ENCODE assay signal across 10 cellular contexts in the genomic region with DNA sequence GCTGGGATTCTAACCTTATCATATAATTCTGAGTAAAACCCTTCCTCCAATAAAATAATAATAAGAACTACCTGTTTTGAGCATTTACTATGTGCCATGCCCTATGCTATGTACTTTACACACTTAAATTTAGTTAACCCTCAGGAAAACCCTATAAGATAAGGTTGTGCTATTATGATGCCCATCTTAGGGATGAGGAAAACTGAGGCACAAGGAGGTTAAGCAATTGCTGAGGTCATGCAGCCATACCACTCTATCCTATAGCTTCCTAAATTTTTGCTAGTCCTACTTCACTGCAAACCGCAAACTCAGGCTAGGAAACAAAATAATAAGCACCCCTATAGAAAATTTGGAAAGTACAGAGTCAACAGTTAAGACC. TPM values are rescaled to one million over a fixed set of nuclear protein-coding genes. Genes with fewer than 3 reads are reported as not detected.
A peak's percentile ranks its signal among the peaks of the same experiment; 100 is the strongest.
DNase-seq lines count a peak whose midpoint lies in the region; ATAC-seq and TF ChIP-seq lines count a peak whose summit lies in the region.
"Had no signal": no experiment of that assay in that cellular context is flagged by ENCODE, and none has a peak within 500 bp of the region (broad histone marks: within the 10 kb centered on the region; RNA-seq: fewer than 3 reads in every experiment).

No MANE protein-coding gene starts in this region.

- H3K27me3 ChIP-seq in heart right ventricle = no peaks in the 10 kb centered on the region
- no peaks in the 10 kb centered on the region for H3K27me3 ChIP-seq in Loucy (ENCODE audit: insufficient read depth, low read length, poor library complexity, severe bottlenecking)
- H3K27me3 ChIP-seq in gastroesophageal sphincter = no peaks in the 10 kb centered on the region
- no peaks in the 10 kb centered on the region for H3K27me3 ChIP-seq in thyroid gland

- no peaks in the 10 kb centered on the region for H3K79me2 ChIP-seq in Loucy (ENCODE audit: insufficient read depth, low read length)

- CTCF ChIA-PET in HEK293T (lab: Yijun Ruan, JAX) = no interaction called here

- no peak for TF ChIP-seq EP300 in gastroesophageal sphincter (IDR thresholded peaks at IDR 0.05)

- DNase-seq in heart right ventricle = no peak
- DNase-seq in Right ventricle myocardium inferior (ENCODE audit: missing footprints) = no peak
- no peak for DNase-seq in thyroid gland
- no peak for DNase-seq in HEK293T (ENCODE audit: extremely low spot score)
- no peak for DNase-seq in OCI-M1 (lab: John Stamatoyannopoulos, UW)
- DNase-seq in sciatic nerve (ENCODE audit: low spot score) = no peak
- DNase-seq: glutamatergic neuron had no signal

- H3K9me2 ChIP-seq in Loucy (replicated peaks; ENCODE audit: low read depth, low read length) = no peaks in the 10 kb centered on the region
- H3K9me2 ChIP-seq: SK-N-SH had no signal

- H3K27ac ChIP-seq in heart right ventricle = peak overlapping the region; percentile 56 to 86 (median 80)
- peak overlapping the region in 1 of 4 donors; percentile 46 for H3K27ac ChIP-seq in gastroesophageal sphincter
- H3K27ac ChIP-seq in thyroid gland = peak overlapping the region in 2 of 3 donors; percentile 24 to 59

- H3K4me2 ChIP-seq in Loucy (ENCODE audit: low read depth, low read length, poor library complexity, severe bottlenecking) = peak overlapping the region; percentile 65
- H3K4me2 ChIP-seq: SK-N-SH had no signal

- POLR2A ChIA-PET in HEK293T (lab: Yijun Ruan, JAX) = no interaction called here

- H3K9me3 ChIP-seq in heart right ventricle (no peaks in the 10 kb centered on the region), Loucy (ENCODE audit: insufficient read depth, low read depth, low read length) (no peaks in the 10 kb centered on the region), gastroesophageal sphincter (no peaks in the 10 kb centered on the region), thyroid gland (no peaks in the 10 kb centered on the region)
- H3K9me3 ChIP-seq: SK-N-SH had no signal

- no peaks in the 10 kb centered on the region for H3K36me3 ChIP-seq in heart right ventricle
- no peaks in the 10 kb centered on the region for H3K36me3 ChIP-seq in Loucy (ENCODE audit: insufficient read depth, low read length)
- H3K36me3 ChIP-seq in gastroesophageal sphincter = no peaks in the 10 kb centered on the region
- H3K36me3 ChIP-seq in thyroid gland = no peaks in the 10 kb centered on the region

- H3F3A ChIP-seq in Loucy (ENCODE audit: low read depth) = peaks cover 5% of the 10 kb centered on the region; the same call in 1 of the 2 replicates

- WGBS in heart right ventricle, 2 donors = 85 to 93% methylated on average over 1 of the region's 1 CpG
- WGBS in gastroesophageal sphincter (ENCODE audit: low coverage in 1 of 2), 2 donors = 83% methylated on average over 1 of the region's 1 CpG; no CpG with 5 or more reads in 1 of the 2 donors
- 79 to 97% methylated on average over 1 of the region's 1 CpG for WGBS in thyroid gland, 2 donors

- intact Hi-C loops in heart right ventricle (cut with DNase I) (loop anchor here in 4 of 10 donors (2.0 to 5.0 kb wide), 3 partner anchors 39 to 114 kb away; a partner anchor contains a TSS), Right ventricle myocardium inferior (cut with DNase I) (no loop called here), thyroid gland (cut with DNase I) (no loop called here), sciatic nerve (cut with DNase I) (no loop called here)

- ATAC-seq in heart right ventricle (no peak), Right ventricle myocardium inferior (no peak), gastroesophageal sphincter (peak; percentile 9), sciatic nerve (no peak)

- H3K9ac ChIP-seq in Loucy (ENCODE audit: low read depth, low read length, poor library complexity, severe bottlenecking) = peak overlapping the region; percentile 34
- H3K9ac ChIP-seq: SK-N-SH had no signal

- H4K20me1 ChIP-seq in Loucy (ENCODE audit: insufficient read depth, low read length, poor library complexity, severe bottlenecking) = no peaks in the 10 kb centered on the region

- TF ChIP-seq POLR2A in gastroesophageal sphincter (IDR thresholded peaks at IDR 0.05) (no peak), thyroid gland (IDR thresholded peaks at IDR 0.05) (no peak)

- TF ChIP-seq CTCF in heart right ventricle (IDR thresholded peaks at IDR 0.05) (no peak), Loucy (conservative IDR thresholded peaks at IDR 0.05; ENCODE audit: low read length) (no peak), gastroesophageal sphincter (IDR thresholded peaks at IDR 0.05) (no peak), thyroid gland (IDR thresholded peaks at IDR 0.05) (no peak)

- H3K4me3 ChIP-seq in heart right ventricle (no peak overlapping the region), Loucy (ENCODE audit: low read length, poor library complexity, severe bottlenecking) (peak overlapping the region; percentile 40), gastroesophageal sphincter (no peak overlapping the region), thyroid gland (replicated peaks in 1 of 3) (no peak overlapping the region)

- peaks cover 5 to 60% (median 49%) of the 10 kb centered on the region in 9 donors for H3K4me1 ChIP-seq in heart right ventricle
- H3K4me1 ChIP-seq in Loucy (ENCODE audit: insufficient read depth, low read length, poor library complexity, severe bottlenecking) = peaks cover 52% of the 10 kb centered on the region
- H3K4me1 ChIP-seq in gastroesophageal sphincter = peaks cover 0 to 5% (median 0%) of the 10 kb centered on the region in 3 donors
- H3K4me1 ChIP-seq in thyroid gland = peaks cover 0 to 8% of the 10 kb centered on the region in 2 donors

- H2AFZ ChIP-seq in Loucy (ENCODE audit: low read length) = no peak overlapping the region

TF ChIP-seq in HEK293T, 16 proteins besides CTCF, POLR2A, EP300 and RAD21:
- TF ChIP-seq TARDBP (IDR thresholded peaks at IDR 0.05) = no peak
- no peak for TF ChIP-seq SUZ12 (IDR thresholded peaks at IDR 0.05)
- no peak for TF ChIP-seq SP1 (IDR thresholded peaks at IDR 0.05)
- TF ChIP-seq L3MBTL2 (conservative IDR thresholded peaks at IDR 0.05) = no peak
- no peak for TF ChIP-seq BHLHE40 (IDR thresholded peaks at IDR 0.05; ENCODE audit: borderline replicate concordance)
- TF ChIP-seq ARNT (IDR thresholded peaks at IDR 0.05) = no peak
- TF ChIP-seq HDGF (IDR thresholded peaks at IDR 0.05; ENCODE audit: borderline replicate concordance) = no peak
- no peak for TF ChIP-seq FOXA1 (IDR thresholded peaks at IDR 0.05)
- no peak for TF ChIP-seq ZNF384 (IDR thresholded peaks at IDR 0.05)
- no peak for TF ChIP-seq FOXK2 (IDR thresholded peaks at IDR 0.05)
- no peak for TF ChIP-seq NFRKB (IDR thresholded peaks at IDR 0.05)
- no peak for TF ChIP-seq ELF4 (IDR thresholded peaks at IDR 0.05)
- TF ChIP-seq CTBP1 (IDR thresholded peaks at IDR 0.05; ENCODE audit: borderline replicate concordance) = no peak
- no peak for TF ChIP-seq LEF1 (IDR thresholded peaks at IDR 0.05; ENCODE audit: borderline replicate concordance)
- TF ChIP-seq FOXM1 (IDR thresholded peaks at IDR 0.05; ENCODE audit: borderline replicate concordance) = no peak

RNA-seq across cellular contexts. Expression of a gene that starts 38.9 kb away (rescaled TPM):
- 10 to 100 TPM; 26.5 to 96.5 (median 41.0) TPM for total RNA-seq in heart right ventricle
- 10 to 100 TPM; 13.8 to 18.2 TPM for polyA plus RNA-seq in heart right ventricle
- 38.8 TPM for total RNA-seq in Right ventricle myocardium inferior
- 10 to 100 TPM; 18.3 to 49.1 (median 29.0) TPM for total RNA-seq in gastroesophageal sphincter
- 10 to 100 TPM in 1 of 4 donors, 1 to 10 TPM in 3; 4.2 to 18.4 (median 8.5) TPM for total RNA-seq in thyroid gland
- total RNA-seq in sciatic nerve = 16.3 TPM

RNA-seq across cellular contexts. Expression of a gene that starts 48.1 kb away (rescaled TPM):
- 10 to 100 TPM; 32.9 to 60.1 (median 47.2) TPM for total RNA-seq in heart right ventricle
- 10 to 100 TPM; 10.8 to 23.4 TPM for polyA plus RNA-seq in heart right ventricle
- total RNA-seq in Right ventricle myocardium inferior = 50.8 TPM
- 10 to 100 TPM in 2 of 4 donors, 1 to 10 TPM in 2; 7.5 to 13.1 (median 10.0) TPM for total RNA-seq in gastroesophageal sphincter
- 10 to 100 TPM; 10.5 to 20.4 (median 12.4) TPM for total RNA-seq in thyroid gland
- total RNA-seq in sciatic nerve = 15.9 TPM
